In the genomic region with DNA sequence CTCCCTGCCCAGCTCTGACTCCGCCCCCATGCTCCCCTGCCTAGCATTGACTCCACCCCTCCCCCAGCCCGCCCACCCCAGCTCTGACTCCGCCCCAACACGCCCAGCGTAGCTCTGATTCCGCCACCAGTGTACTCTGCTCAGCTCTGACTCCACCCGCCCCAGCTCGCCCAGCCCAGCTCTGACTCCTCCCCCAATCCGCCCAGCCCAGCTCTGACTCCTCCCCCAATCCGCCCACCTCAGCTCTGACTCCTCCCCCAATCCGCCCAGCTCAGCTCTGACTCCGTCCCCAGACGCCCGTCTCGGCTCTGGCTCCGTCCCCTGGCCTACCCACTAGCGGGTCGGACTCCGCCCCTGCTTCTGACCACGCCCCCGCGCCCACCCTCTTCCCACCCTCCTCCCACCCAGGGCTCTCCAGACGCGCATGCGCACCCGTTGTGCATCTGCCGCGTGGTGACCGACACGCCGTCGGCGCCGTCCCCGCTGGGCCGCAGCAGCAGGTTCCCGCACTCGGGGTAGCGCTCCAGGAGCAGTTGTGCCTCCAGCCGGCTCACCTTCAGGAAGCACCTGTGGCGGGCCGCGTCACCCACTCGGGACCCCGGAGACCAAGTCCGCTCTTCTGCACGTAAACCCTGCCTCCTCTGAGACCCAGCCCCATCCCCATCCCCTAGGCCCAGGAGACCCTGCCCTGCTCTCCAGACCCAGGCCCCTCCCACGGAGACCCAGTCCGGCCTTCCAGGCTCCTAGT, we compare ENCODE assay signal across 2 cellular contexts.
TF ChIP-seq lines count a peak whose summit lies in the region.

No MANE protein-coding gene starts in this region.

TF ChIP-seq in Ishikawa, 13 proteins besides CTCF, POLR2A, EP300 and RAD21:
- TF ChIP-seq FOXM1 (IDR thresholded peaks at IDR 0.05; ENCODE audit: borderline replicate concordance, low read depth), result no peak
- TF ChIP-seq CREB1 (IDR thresholded peaks at IDR 0.05; ENCODE audit: low read depth), result no peak
- TF ChIP-seq TCF12 (IDR thresholded peaks at IDR 0.05; ENCODE audit: low read depth), result no peak
- TF ChIP-seq ZBTB7A (IDR thresholded peaks at IDR 0.05; ENCODE audit: low read depth), result 0 out of 2 replicates have a peak, but pooled peaks have one; percentile 29
- TF ChIP-seq EGR1 (IDR thresholded peaks at IDR 0.05), result peak; percentile 48; the same call in 1 of the 2 replicates
- no peak for TF ChIP-seq NFIC (IDR thresholded peaks at IDR 0.05)
- no peak for TF ChIP-seq YY1 (IDR thresholded peaks at IDR 0.05; ENCODE audit: low read depth)
- TF ChIP-seq MAX (IDR thresholded peaks at IDR 0.05), result peak; percentile 99
- 0 out of 2 replicates have a peak, but pooled peaks have one; percentile 19 for TF ChIP-seq USF1 (IDR thresholded peaks at IDR 0.05)
- TF ChIP-seq TEAD4 (IDR thresholded peaks at IDR 0.05), result no peak

TF ChIP-seq in K562, 482 proteins besides CTCF, POLR2A, EP300 and RAD21 (continues in another document):
- TF ChIP-seq TBP (optimal IDR thresholded peaks at IDR 0.05; ENCODE audit: low read depth, low read length), result peak; percentile 65
- TF ChIP-seq PHB (CRISPR knock-in tag; IDR thresholded peaks at IDR 0.05), result no peak
- TF ChIP-seq MBD1 (CRISPR knock-in tag; IDR thresholded peaks at IDR 0.05), result no peak
- TF ChIP-seq SPI1 (IDR thresholded peaks at IDR 0.05; ENCODE audit: borderline replicate concordance, low read depth, low read length), result peak; percentile 50; the same call in 1 of the 2 replicates
- peak; percentile 87 for TF ChIP-seq SUPT5H (IDR thresholded peaks at IDR 0.05)
- no peak for TF ChIP-seq FOXJ3 (CRISPR knock-in tag; IDR thresholded peaks at IDR 0.05)
- TF ChIP-seq, protein P1, sequence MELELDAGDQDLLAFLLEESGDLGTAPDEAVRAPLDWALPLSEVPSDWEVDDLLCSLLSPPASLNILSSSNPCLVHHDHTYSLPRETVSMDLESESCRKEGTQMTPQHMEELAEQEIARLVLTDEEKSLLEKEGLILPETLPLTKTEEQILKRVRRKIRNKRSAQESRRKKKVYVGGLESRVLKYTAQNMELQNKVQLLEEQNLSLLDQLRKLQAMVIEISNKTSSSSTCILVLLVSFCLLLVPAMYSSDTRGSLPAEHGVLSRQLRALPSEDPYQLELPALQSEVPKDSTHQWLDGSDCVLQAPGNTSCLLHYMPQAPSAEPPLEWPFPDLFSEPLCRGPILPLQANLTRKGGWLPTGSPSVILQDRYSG (tag; conservative IDR thresholded peaks at IDR 0.05; ENCODE audit: low read depth), result no peak
- no peak for TF ChIP-seq EZH2 (IDR thresholded peaks at IDR 0.05; ENCODE audit: borderline replicate concordance, low read depth, low read length)
- TF ChIP-seq MED1 (CRISPR knock-in tag; IDR thresholded peaks at IDR 0.05; ENCODE audit: borderline replicate concordance), result no peak
- TF ChIP-seq, protein P2, sequence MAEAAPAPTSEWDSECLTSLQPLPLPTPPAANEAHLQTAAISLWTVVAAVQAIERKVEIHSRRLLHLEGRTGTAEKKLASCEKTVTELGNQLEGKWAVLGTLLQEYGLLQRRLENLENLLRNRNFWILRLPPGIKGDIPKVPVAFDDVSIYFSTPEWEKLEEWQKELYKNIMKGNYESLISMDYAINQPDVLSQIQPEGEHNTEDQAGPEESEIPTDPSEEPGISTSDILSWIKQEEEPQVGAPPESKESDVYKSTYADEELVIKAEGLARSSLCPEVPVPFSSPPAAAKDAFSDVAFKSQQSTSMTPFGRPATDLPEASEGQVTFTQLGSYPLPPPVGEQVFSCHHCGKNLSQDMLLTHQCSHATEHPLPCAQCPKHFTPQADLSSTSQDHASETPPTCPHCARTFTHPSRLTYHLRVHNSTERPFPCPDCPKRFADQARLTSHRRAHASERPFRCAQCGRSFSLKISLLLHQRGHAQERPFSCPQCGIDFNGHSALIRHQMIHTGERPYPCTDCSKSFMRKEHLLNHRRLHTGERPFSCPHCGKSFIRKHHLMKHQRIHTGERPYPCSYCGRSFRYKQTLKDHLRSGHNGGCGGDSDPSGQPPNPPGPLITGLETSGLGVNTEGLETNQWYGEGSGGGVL (CRISPR knock-in tag; IDR thresholded peaks at IDR 0.05), result no peak
- no peak for TF ChIP-seq ZNF175 (CRISPR knock-in tag; IDR thresholded peaks at IDR 0.05; ENCODE audit: low read depth)
- TF ChIP-seq BDP1 (IDR thresholded peaks at IDR 0.05; ENCODE audit: insufficient read depth, insufficient read length), result no peak
- no peak for TF ChIP-seq KAT7 (CRISPR knock-in tag; IDR thresholded peaks at IDR 0.05; ENCODE audit: borderline replicate concordance)
- 0 out of 2 replicates have a peak, but pooled peaks have one; percentile 37 for TF ChIP-seq RREB1 (CRISPR knock-in tag; IDR thresholded peaks at IDR 0.05)
- TF ChIP-seq, protein P3, sequence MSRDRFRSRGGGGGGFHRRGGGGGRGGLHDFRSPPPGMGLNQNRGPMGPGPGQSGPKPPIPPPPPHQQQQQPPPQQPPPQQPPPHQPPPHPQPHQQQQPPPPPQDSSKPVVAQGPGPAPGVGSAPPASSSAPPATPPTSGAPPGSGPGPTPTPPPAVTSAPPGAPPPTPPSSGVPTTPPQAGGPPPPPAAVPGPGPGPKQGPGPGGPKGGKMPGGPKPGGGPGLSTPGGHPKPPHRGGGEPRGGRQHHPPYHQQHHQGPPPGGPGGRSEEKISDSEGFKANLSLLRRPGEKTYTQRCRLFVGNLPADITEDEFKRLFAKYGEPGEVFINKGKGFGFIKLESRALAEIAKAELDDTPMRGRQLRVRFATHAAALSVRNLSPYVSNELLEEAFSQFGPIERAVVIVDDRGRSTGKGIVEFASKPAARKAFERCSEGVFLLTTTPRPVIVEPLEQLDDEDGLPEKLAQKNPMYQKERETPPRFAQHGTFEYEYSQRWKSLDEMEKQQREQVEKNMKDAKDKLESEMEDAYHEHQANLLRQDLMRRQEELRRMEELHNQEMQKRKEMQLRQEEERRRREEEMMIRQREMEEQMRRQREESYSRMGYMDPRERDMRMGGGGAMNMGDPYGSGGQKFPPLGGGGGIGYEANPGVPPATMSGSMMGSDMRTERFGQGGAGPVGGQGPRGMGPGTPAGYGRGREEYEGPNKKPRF (IDR thresholded peaks at IDR 0.05; ENCODE audit: low read depth, low read length), result no peak
- no peak for TF ChIP-seq ARID3B (CRISPR knock-in tag; IDR thresholded peaks at IDR 0.05; ENCODE audit: borderline replicate concordance)
- TF ChIP-seq RCOR1 (IDR thresholded peaks at IDR 0.05; ENCODE audit: borderline replicate concordance in 1 of 2, low read depth in 2 of 2, low read length in 2 of 2), result no peak
- TF ChIP-seq HNRNPLL (IDR thresholded peaks at IDR 0.05; ENCODE audit: low read depth, low read length, poor library complexity, severe bottlenecking), result no peak
- no peak for TF ChIP-seq TGIF2 (CRISPR knock-in tag; IDR thresholded peaks at IDR 0.05)
- TF ChIP-seq, protein P4, sequence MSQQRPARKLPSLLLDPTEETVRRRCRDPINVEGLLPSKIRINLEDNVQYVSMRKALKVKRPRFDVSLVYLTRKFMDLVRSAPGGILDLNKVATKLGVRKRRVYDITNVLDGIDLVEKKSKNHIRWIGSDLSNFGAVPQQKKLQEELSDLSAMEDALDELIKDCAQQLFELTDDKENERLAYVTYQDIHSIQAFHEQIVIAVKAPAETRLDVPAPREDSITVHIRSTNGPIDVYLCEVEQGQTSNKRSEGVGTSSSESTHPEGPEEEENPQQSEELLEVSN (IDR thresholded peaks at IDR 0.05; ENCODE audit: borderline replicate concordance in 1 of 2, extremely low read depth in 1 of 2, insufficient read depth in 1 of 2, insufficient read length in 1 of 2, low read depth in 1 of 2, low read length in 1 of 2, poor library complexity in 1 of 2, severe bottlenecking in 1 of 2), result peak; percentile 94 to 97
- no peak for TF ChIP-seq GATAD2B (IDR thresholded peaks at IDR 0.05; ENCODE audit: borderline replicate concordance)
- TF ChIP-seq POLR2H (tag; IDR thresholded peaks at IDR 0.05; ENCODE audit: low read depth), result no peak
- TF ChIP-seq CBX5 (IDR thresholded peaks at IDR 0.05; ENCODE audit: borderline replicate concordance, low read depth), result no peak
- no peak for TF ChIP-seq ZNF586 (CRISPR knock-in tag; conservative IDR thresholded peaks at IDR 0.05)
- TF ChIP-seq, protein P5, sequence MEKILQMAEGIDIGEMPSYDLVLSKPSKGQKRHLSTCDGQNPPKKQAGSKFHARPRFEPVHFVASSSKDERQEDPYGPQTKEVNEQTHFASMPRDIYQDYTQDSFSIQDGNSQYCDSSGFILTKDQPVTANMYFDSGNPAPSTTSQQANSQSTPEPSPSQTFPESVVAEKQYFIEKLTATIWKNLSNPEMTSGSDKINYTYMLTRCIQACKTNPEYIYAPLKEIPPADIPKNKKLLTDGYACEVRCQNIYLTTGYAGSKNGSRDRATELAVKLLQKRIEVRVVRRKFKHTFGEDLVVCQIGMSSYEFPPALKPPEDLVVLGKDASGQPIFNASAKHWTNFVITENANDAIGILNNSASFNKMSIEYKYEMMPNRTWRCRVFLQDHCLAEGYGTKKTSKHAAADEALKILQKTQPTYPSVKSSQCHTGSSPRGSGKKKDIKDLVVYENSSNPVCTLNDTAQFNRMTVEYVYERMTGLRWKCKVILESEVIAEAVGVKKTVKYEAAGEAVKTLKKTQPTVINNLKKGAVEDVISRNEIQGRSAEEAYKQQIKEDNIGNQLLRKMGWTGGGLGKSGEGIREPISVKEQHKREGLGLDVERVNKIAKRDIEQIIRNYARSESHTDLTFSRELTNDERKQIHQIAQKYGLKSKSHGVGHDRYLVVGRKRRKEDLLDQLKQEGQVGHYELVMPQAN (IDR thresholded peaks at IDR 0.05; ENCODE audit: borderline replicate concordance), result peak; percentile 91; the same call in 1 of the 2 replicates
- no peak for TF ChIP-seq PHF21A (IDR thresholded peaks at IDR 0.05; ENCODE audit: borderline replicate concordance, low read depth)
- peak; percentile 70; the same call in 1 of the 2 replicates for TF ChIP-seq NR4A1 (CRISPR knock-in tag; IDR thresholded peaks at IDR 0.05)
- TF ChIP-seq NR4A1 (tag; IDR thresholded peaks at IDR 0.05), result no peak
- peak; percentile 70; the same call in 1 of the 2 replicates for TF ChIP-seq ETV5 (CRISPR knock-in tag; IDR thresholded peaks at IDR 0.05; ENCODE audit: low read depth)
